ENCODE assay signal across 1 cellular context in genomic region chr1:168554603-168555520, GRCh38.
TF ChIP-seq lines count a peak whose summit lies in the region.

No MANE protein-coding gene starts in this region.

TF ChIP-seq in A549, 52 proteins besides CTCF, POLR2A, EP300 and RAD21 (continued from another document):
- TF ChIP-seq, protein P1, sequence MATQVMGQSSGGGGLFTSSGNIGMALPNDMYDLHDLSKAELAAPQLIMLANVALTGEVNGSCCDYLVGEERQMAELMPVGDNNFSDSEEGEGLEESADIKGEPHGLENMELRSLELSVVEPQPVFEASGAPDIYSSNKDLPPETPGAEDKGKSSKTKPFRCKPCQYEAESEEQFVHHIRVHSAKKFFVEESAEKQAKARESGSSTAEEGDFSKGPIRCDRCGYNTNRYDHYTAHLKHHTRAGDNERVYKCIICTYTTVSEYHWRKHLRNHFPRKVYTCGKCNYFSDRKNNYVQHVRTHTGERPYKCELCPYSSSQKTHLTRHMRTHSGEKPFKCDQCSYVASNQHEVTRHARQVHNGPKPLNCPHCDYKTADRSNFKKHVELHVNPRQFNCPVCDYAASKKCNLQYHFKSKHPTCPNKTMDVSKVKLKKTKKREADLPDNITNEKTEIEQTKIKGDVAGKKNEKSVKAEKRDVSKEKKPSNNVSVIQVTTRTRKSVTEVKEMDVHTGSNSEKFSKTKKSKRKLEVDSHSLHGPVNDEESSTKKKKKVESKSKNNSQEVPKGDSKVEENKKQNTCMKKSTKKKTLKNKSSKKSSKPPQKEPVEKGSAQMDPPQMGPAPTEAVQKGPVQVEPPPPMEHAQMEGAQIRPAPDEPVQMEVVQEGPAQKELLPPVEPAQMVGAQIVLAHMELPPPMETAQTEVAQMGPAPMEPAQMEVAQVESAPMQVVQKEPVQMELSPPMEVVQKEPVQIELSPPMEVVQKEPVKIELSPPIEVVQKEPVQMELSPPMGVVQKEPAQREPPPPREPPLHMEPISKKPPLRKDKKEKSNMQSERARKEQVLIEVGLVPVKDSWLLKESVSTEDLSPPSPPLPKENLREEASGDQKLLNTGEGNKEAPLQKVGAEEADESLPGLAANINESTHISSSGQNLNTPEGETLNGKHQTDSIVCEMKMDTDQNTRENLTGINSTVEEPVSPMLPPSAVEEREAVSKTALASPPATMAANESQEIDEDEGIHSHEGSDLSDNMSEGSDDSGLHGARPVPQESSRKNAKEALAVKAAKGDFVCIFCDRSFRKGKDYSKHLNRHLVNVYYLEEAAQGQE (IDR thresholded peaks at IDR 0.05): no peak
- TF ChIP-seq NFE2L2 (conservative IDR thresholded peaks at IDR 0.05; ENCODE audit: low read length) (no peak), JUN (IDR thresholded peaks at IDR 0.05) (no peak), CHD4 (IDR thresholded peaks at IDR 0.05; ENCODE audit: borderline replicate concordance) (no peak)
